11 cellular contexts compared by ENCODE assay signal in genomic region chr1:115671176-115672062, GRCh38. TPM values are rescaled to one million over a fixed set of nuclear protein-coding genes. Genes with fewer than 3 reads are reported as not detected.
DNase-seq lines count a peak whose midpoint lies in the region; ATAC-seq, FAIRE-seq and TF ChIP-seq lines count a peak whose summit lies in the region.
"Had no signal": no experiment of that assay in that cellular context is flagged by ENCODE, and none has a peak within 500 bp of the region (broad histone marks: within the 10 kb centered on the region; RNA-seq: fewer than 3 reads in every experiment).

No MANE protein-coding gene starts in this region.

- POLR2A ChIA-PET in K562 (lab: Yijun Ruan, JAX) = interaction anchor here (0.7 to 1.6 kb wide), 4 partner anchors 9 to 63 kb away, joined by 3 to 5 read pairs (median 4); no protein-coding TSS in a partner anchor

- no TSS peak for BruUV-seq in K562 (replicated peaks; lab: Mats Ljungman, UMichigan)

- H3K4me2 ChIP-seq in BLaER1 (peak overlapping the region; percentile 69), K562 (ENCODE audit: insufficient read depth, low read length) (no peak overlapping the region; the same call in 1 of the 2 replicates)

- DNase-seq in K562 (ENCODE audit: extremely low read depth in 1 of 4, low spot score in 3 of 4) (peak in 2 of 4 experiments; percentile 23 to 42), midbrain (lab: John Stamatoyannopoulos, UW) (peak; percentile 26), hepatic stellate cell (ENCODE audit: low spot score) (no peak), posterior vena cava (ENCODE audit: low spot score) (no peak)
- no peak for DNase-seq in activated T-cell treated with anti-CD3 and anti-CD28 coated beads, Interleukin-2, amount 50 U/mL, for 48 hours
- DNase-seq: activated CD4-positive, CD25-positive, alpha-beta regulatory T cell; activated naive CD8-positive, alpha-beta T cell treated with anti-CD3 and anti-CD28 coated beads, Interleukin-2, amount 10 ng/mL, durations not matched to agents 7 days and 5 days; stimulated activated CD4-positive, alpha-beta T cell treated with anti-CD3 and anti-CD28 coated beads, Interleukin-15, amount 100 ng/mL, for 24 hours had no signal

- H3K9me3 ChIP-seq in BLaER1 (0 out of 2 replicates have a peak, but pooled peaks cover 5% of the 10 kb centered on the region), KOPT-K1 (ENCODE audit: insufficient read depth, low read length, poor library complexity, severe bottlenecking) (no peaks in the 10 kb centered on the region), K562 (replicated peaks; ENCODE audit: control insufficient read depth, insufficient read depth, low read depth, low read length) (no peaks in the 10 kb centered on the region)

- H3K36me3 ChIP-seq in BLaER1 (peaks cover 27% of the 10 kb centered on the region), KOPT-K1 (ENCODE audit: insufficient read depth, low read length) (peaks cover 89% of the 10 kb centered on the region), K562 (ENCODE audit: control insufficient read depth, insufficient read depth, low read length) (peaks cover 45% of the 10 kb centered on the region)

- no peak overlapping the region for H2AFZ ChIP-seq in K562 (ENCODE audit: low read depth, low read length)

- no peak; a peak in 1 of 6 replicates for TF ChIP-seq CTCF in K562 (IDR thresholded peaks at IDR 0.05 in 2 of 3, conservative IDR thresholded peaks at IDR 0.05 in 1 of 3; ENCODE audit: insufficient read depth in 2 of 3, low read depth in 1 of 3, low read length in 3 of 3)

- H3K27me3 ChIP-seq in BLaER1 (no peaks in the 10 kb centered on the region), K562 (ENCODE audit: control insufficient read depth in 2 of 2, insufficient read depth in 2 of 2, low read length in 2 of 2) (no peaks in the 10 kb centered on the region)

- H3K4me1 ChIP-seq in BLaER1 = peaks cover 73% of the 10 kb centered on the region
- H3K4me1 ChIP-seq in K562 (replicated peaks in 1 of 2; ENCODE audit: control insufficient read depth in 2 of 2, insufficient read depth in 2 of 2, low read length in 2 of 2) = peaks cover 11 to 42% of the 10 kb centered on the region in 2 experiments

- 0 out of 2 replicates have a peak overlapping the region, but pooled peaks have one; percentile 27 for H3K9ac ChIP-seq in BLaER1
- H3K9ac ChIP-seq in K562 (ENCODE audit: insufficient read depth in 1 of 2, low read depth in 2 of 2, low read length in 2 of 2) = peak overlapping the region in 1 of 2 experiments; percentile 67; a peak in 2 of 4 replicates

- H3K27ac ChIP-seq in BLaER1 (peak overlapping the region; percentile 25; the same call in 1 of the 2 replicates), KOPT-K1 (ENCODE audit: low read depth, low read length, poor library complexity, severe bottlenecking) (peak overlapping the region; percentile 98), K562 (ENCODE audit: extremely low read depth, low read depth, low read length) (no peak overlapping the region)

- H3K4me3 ChIP-seq in BLaER1 (0 out of 2 replicates have a peak overlapping the region, but pooled peaks have one; percentile 7), K562 (no peak overlapping the region)

- H3K79me2 ChIP-seq in K562 (ENCODE audit: control insufficient read depth, insufficient read depth, low read length) = peaks cover 10% of the 10 kb centered on the region; the same call in 2 of the 3 replicates

- ATAC-seq in K562 = peak; percentile 52
- ATAC-seq in GM21717 (IDR thresholded peaks at IDR 0.05; ENCODE audit: unreplicated experiment) = no peak

- no peak for TF ChIP-seq EP300 in K562 (IDR thresholded peaks at IDR 0.05; ENCODE audit: low read length)

- WGBS in K562 (ENCODE audit: insufficient coverage, low coverage, missing lambda C conversion rate) = 67% methylated on average over 19 of the region's 20 CpGs

- TF ChIP-seq RAD21 in K562 (CRISPR knock-in tag; conservative IDR thresholded peaks at IDR 0.05 in 1 of 2, IDR thresholded peaks at IDR 0.05 in 1 of 2) = no peak

- CTCF ChIA-PET in K562 (lab: Yijun Ruan, JAX; ENCODE audit: low intra/inter-chr PET ratio) = no interaction called here

- no peaks in the 10 kb centered on the region for H3K9me1 ChIP-seq in K562 (ENCODE audit: control insufficient read depth, insufficient read depth, low read length)

- no peak for FAIRE-seq in K562 (lab: Jason Lieb, UNC)

- no peak for TF ChIP-seq POLR2A in K562 (conservative IDR thresholded peaks at IDR 0.05)

- in situ Hi-C loops in K562 (cut with MboI) = no loop called here

- H4K20me1 ChIP-seq in BLaER1 (no peaks in the 10 kb centered on the region), K562 (replicated peaks; ENCODE audit: control insufficient read depth, insufficient read depth, low read length) (no peaks in the 10 kb centered on the region)

- intact Hi-C loops in K562 (cut with micrococcal nuclease) (no loop called here), posterior vena cava (cut with DNase I) (no loop called here)

TF ChIP-seq in K562, 482 proteins besides CTCF, POLR2A, EP300 and RAD21 (continues in another document):
- TF ChIP-seq ZC3H4 (CRISPR knock-in tag; IDR thresholded peaks at IDR 0.05; ENCODE audit: borderline replicate concordance) (0 out of 2 replicates have a peak, but pooled peaks have one; percentile 59), CBFA2T3 (IDR thresholded peaks at IDR 0.05) (peak; percentile 33; the same call in 1 of the 2 replicates), ARID1B (IDR thresholded peaks at IDR 0.05) (peak; percentile 24), BRCA1 (IDR thresholded peaks at IDR 0.05) (no peak), BRCA1 (CRISPR knock-in tag; IDR thresholded peaks at IDR 0.05) (0 out of 2 replicates have a peak, but pooled peaks have one; percentile 19), TBL1XR1 (IDR thresholded peaks at IDR 0.05; ENCODE audit: low read length in 2 of 2) (no peak), CBFA2T2 (conservative IDR thresholded peaks at IDR 0.05) (0 out of 2 replicates have a peak, but pooled peaks have one; percentile 13), MEF2A (IDR thresholded peaks at IDR 0.05; ENCODE audit: control insufficient read depth, low read depth, low read length) (no peak), BACH1 (tag; IDR thresholded peaks at IDR 0.05) (no peak), TCF3 (CRISPR knock-in tag; IDR thresholded peaks at IDR 0.05) (peak; percentile 60)

RNA-seq across cellular contexts. Expression of gene VANGL1, which starts 29.6 kb away (rescaled TPM):
- total RNA-seq in K562 (2011; cell fraction: chromatin; rRNA removed; ENCODE audit: low replicate concordance) = 20.7 and 22.7 TPM in 2 replicates
- 13.6 and 15.0 TPM in 2 replicates for total RNA-seq in K562 (2011; cell fraction: nucleolus; rRNA removed)
- total RNA-seq in K562 (2011; cell fraction: nucleoplasm; rRNA removed) = 17.8 and 20.5 TPM in 2 replicates
- 5.9 and 9.2 TPM in 2 replicates for total RNA-seq in K562 (2014; rRNA removed)
- total RNA-seq in K562 (2014; rRNA removed; fragmentation: Illumina TruSeq; extraction: Trizol) = 9.3 and 10.4 TPM in 2 replicates
- 9.4 and 10.3 TPM in 2 replicates for total RNA-seq in K562 (2015; rRNA removed; fragmentation: Illumina TruSeq; extraction: Trizol)
- total RNA-seq in K562 (2021) = 12.7 and 12.9 TPM in 2 replicates
- polyA plus RNA-seq in K562 (2011; rRNA removed) = 8.6 and 9.6 TPM in 2 replicates
- polyA plus RNA-seq in K562 (2011; cell fraction: cytosol; rRNA removed) = 10.2 and 10.6 TPM in 2 replicates
- polyA plus RNA-seq in K562 (2011; cell fraction: nucleus; rRNA removed) = 8.4 and 10.9 TPM in 2 replicates
- polyA plus RNA-seq in K562 (2012) = 8.2 and 9.1 TPM in 2 replicates
- polyA plus RNA-seq in K562 (2014; fragmentation: Illumina TruSeq; extraction: Trizol) = 11.1 and 12.8 TPM in 2 replicates
- 1 to 10 TPM in 1 of 2 experiments, under 1 TPM in 1; 0.90 to 1.2 TPM for polyA plus RNA-seq in K562 (2014; fragmentation: Nextera tagmentation; extraction: Ambion mirVana)
- 6.0 and 10.2 TPM in 2 replicates for polyA plus RNA-seq in K562 (2014; rRNA removed)
- polyA minus RNA-seq in K562 (2011; rRNA and poly(A)+ RNA removed) = 10.1 and 10.6 TPM in 2 replicates
- polyA minus RNA-seq in K562 (2011; cell fraction: cytosol; rRNA and poly(A)+ RNA removed) = 4.4 and 7.1 TPM in 2 replicates
- 4.0 and 9.1 TPM in 2 replicates for polyA minus RNA-seq in K562 (2011; cell fraction: nucleus; rRNA and poly(A)+ RNA removed)
- total RNA-seq in posterior vena cava = 10 to 100 TPM; 13.5 to 16.3 TPM
